ENCODE assay signal across 2 cellular contexts in the genomic region with DNA sequence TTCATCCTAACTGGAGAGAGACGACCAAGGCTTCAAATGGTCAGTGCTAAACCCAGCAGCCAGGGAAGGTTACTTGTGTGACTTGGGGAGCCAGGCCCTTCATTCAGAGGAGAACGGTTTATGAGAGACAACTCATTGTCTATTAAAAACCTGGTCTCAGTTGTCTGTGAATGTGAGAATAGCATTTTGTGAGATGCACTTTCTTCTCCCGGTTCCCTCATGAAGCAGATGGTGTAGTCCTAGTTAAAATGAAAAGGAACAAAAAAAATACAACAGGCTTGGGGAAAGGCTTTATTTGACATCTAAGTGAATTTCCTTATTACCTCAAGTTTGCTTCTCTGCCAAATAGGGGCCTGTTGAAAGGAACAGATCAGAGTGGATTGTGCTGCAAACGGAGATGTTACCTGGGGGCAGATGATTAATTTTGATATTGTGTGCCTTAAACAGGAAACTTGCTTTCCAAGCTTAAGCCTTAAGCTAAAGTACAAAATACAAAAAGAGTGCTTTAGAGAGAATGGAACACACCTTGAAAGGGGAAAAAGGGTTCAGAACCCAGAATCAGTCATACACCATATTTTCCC.
A peak's percentile ranks its signal among the peaks of the same experiment; 100 is the strongest.
TF ChIP-seq lines count a peak whose summit lies in the region.

No MANE protein-coding gene starts in this region.

TF ChIP-seq in GM12878, 131 proteins besides CTCF, POLR2A, EP300 and RAD21 (continues in another document):
- TF ChIP-seq BCL11A (IDR thresholded peaks at IDR 0.05; ENCODE audit: low read depth, low read length) (0 out of 2 replicates have a peak, but pooled peaks have one; percentile 1), ZNF24 (IDR thresholded peaks at IDR 0.05) (no peak), LARP7 (IDR thresholded peaks at IDR 0.05) (0 out of 2 replicates have a peak, but pooled peaks have one; percentile 12), RFX5 (IDR thresholded peaks at IDR 0.05; ENCODE audit: low read depth, low read length) (no peak), ZNF592 (IDR thresholded peaks at IDR 0.05) (peak; percentile 80; the same call in 1 of the 2 replicates), E2F8 (IDR thresholded peaks at IDR 0.05; ENCODE audit: low read depth, partially characterized antibody) (no peak), SRF (IDR thresholded peaks at IDR 0.05; ENCODE audit: low read depth in 2 of 2, low read length in 2 of 2) (0 out of 4 replicates have a peak, but pooled peaks of 1 of the 2 experiments have one; percentile 17), KLF5 (IDR thresholded peaks at IDR 0.05; ENCODE audit: partially characterized antibody) (no peak), ZBTB4 (CRISPR knock-in tag; IDR thresholded peaks at IDR 0.05) (no peak), RAD51 (IDR thresholded peaks at IDR 0.05) (no peak), POLR2AphosphoS5 (IDR thresholded peaks at IDR 0.05; ENCODE audit: low read length) (peak; percentile 13), TAF1 (IDR thresholded peaks at IDR 0.05; ENCODE audit: borderline replicate concordance, low read depth, low read length) (peak; percentile 13; the same call in 1 of the 2 replicates), SMC3 (IDR thresholded peaks at IDR 0.05; ENCODE audit: borderline replicate concordance, low read length) (peak; percentile 27; the same call in 1 of the 2 replicates), NFIC (IDR thresholded peaks at IDR 0.05; ENCODE audit: low read depth, low read length) (no peak; the same call in 1 of the 2 replicates)

TF ChIP-seq in HEK293T, 16 proteins besides CTCF, POLR2A, EP300 and RAD21:
- TF ChIP-seq ELF4 (IDR thresholded peaks at IDR 0.05) (no peak), FOXM1 (IDR thresholded peaks at IDR 0.05; ENCODE audit: borderline replicate concordance) (no peak), HDGF (IDR thresholded peaks at IDR 0.05; ENCODE audit: borderline replicate concordance) (no peak), FOXK2 (IDR thresholded peaks at IDR 0.05) (no peak)
TF ChIP-seq in HEK293T: peak in this region for 0.
